Comparison of ENCODE assay signal across 8 cellular contexts in genomic region chr6:31862344-31863235, GRCh38. TPM values are rescaled to one million over a fixed set of nuclear protein-coding genes. Genes with fewer than 3 reads are reported as not detected.
A peak's percentile ranks its signal among the peaks of the same experiment; 100 is the strongest.
DNase-seq lines count a peak whose midpoint lies in the region; ATAC-seq, FAIRE-seq and TF ChIP-seq lines count a peak whose summit lies in the region.

TSS of gene NEU1 (minus strand) at chr6:31862821. CDS start at chr6:31862776, 45 bp downstream.

- peak within 1 kb of the TSS; percentile 17 for H3K27ac ChIP-seq in adipose tissue (ENCODE audit: low read depth, low read length)
- H3K27ac ChIP-seq in cardiac muscle cell: peak within 1 kb of the TSS; percentile 82
- H3K27ac ChIP-seq in parathyroid adenoma: peak within 1 kb of the TSS; percentile 67
- peak within 1 kb of the TSS; percentile 75 to 89 (median 85) for H3K27ac ChIP-seq in tibial nerve

- TF ChIP-seq CTCF in cardiac muscle cell (IDR thresholded peaks at IDR 0.05; ENCODE audit: low read depth, low read length) (no peak), parathyroid adenoma (IDR thresholded peaks at IDR 0.05) (no peak), tibial nerve (IDR thresholded peaks at IDR 0.05) (peak in 2 of 5 experiments; percentile 42 to 51)

- H3K4me1 ChIP-seq in cardiac muscle cell (ENCODE audit: low read depth): peaks cover 5% of the 10 kb centered on the region
- H3K4me1 ChIP-seq in parathyroid adenoma: peaks cover 20% of the 10 kb centered on the region
- peaks cover 0 to 35% (median 16%) of the 10 kb centered on the region in 4 donors for H3K4me1 ChIP-seq in tibial nerve

- peak within 1 kb of the TSS; percentile 65 for H3K9ac ChIP-seq in parathyroid adenoma

- peak within 1 kb of the TSS; percentile 88 for H2AFZ ChIP-seq in parathyroid adenoma

- peaks cover 23 to 33% (median 23%) of the 10 kb centered on the region in 3 donors for H3K4me1 Mint-ChIP-seq in T-cell

- POLR2A ChIA-PET in T-cell (lab: Charles Lee): interaction anchor here (0.6 to 1.5 kb wide), 11 partner anchors 28 to 315 kb away, joined by 3 to 29 read pairs (median 3); partner anchors contain the start of genes ABHD16A (in 1 of the 2), GPANK1 (in 1 of the 2), LSM2 (in 1 of the 2) and MSH5 (in 1 of the 2)

- FAIRE-seq in GM12891 (lab: Jason Lieb, UNC): peak; percentile 96

- H3K4me3 Mint-ChIP-seq in T-cell: peak within 1 kb of the TSS; percentile 91 to 97 (median 93)

- peak; percentile 90 for ATAC-seq in HG02840 (IDR thresholded peaks at IDR 0.05; ENCODE audit: low FRiP score, unreplicated experiment)
- peak; percentile 95 to 96 (median 96) for ATAC-seq in T-cell (replicated peaks in 1 of 4)

- peaks cover 9% of the 10 kb centered on the region for H3K36me3 ChIP-seq in cardiac muscle cell
- H3K36me3 ChIP-seq in parathyroid adenoma (ENCODE audit: control insufficient read depth, insufficient read depth, low read length): no peaks in the 10 kb centered on the region
- peaks cover 3 to 35% (median 10%) of the 10 kb centered on the region in 3 donors for H3K36me3 ChIP-seq in tibial nerve

- peak within 1 kb of the TSS; percentile 80 for H3K4me3 ChIP-seq in cardiac muscle cell
- H3K4me3 ChIP-seq in parathyroid adenoma (ENCODE audit: low read depth, low read length): peak within 1 kb of the TSS; percentile 89
- peak within 1 kb of the TSS; percentile 40 to 69 (median 67) for H3K4me3 ChIP-seq in tibial nerve

- TF ChIP-seq EP300 in tibial nerve (IDR thresholded peaks at IDR 0.05): peak; percentile 98 to 99

- no peaks in the 10 kb centered on the region for H3K27me3 Mint-ChIP-seq in T-cell

- no peaks in the 10 kb centered on the region for H3K9me3 Mint-ChIP-seq in T-cell

- H3K9me3 ChIP-seq in cardiac muscle cell (ENCODE audit: low read depth) (no peaks in the 10 kb centered on the region), parathyroid adenoma (ENCODE audit: control insufficient read depth, low read length) (no peaks in the 10 kb centered on the region), tibial nerve (no peaks in the 10 kb centered on the region)

- H3K4me2 ChIP-seq in parathyroid adenoma (ENCODE audit: low read length): peak within 1 kb of the TSS; percentile 81

- peak; percentile 98 for DNase-seq in GM12891 (ENCODE audit: insufficient read length, low spot score)
- DNase-seq in NCI-H1436 treated with DMSO at 0.1 percent for 48 hours (lab: John Stamatoyannopoulos, UW): peak; percentile 99
- DNase-seq in T-cell: peak; percentile 95 to 100 (median 99)
- peak; percentile 100 for DNase-seq in cardiac muscle cell (ENCODE audit: low read depth in 1 of 2, low spot score in 1 of 2)
- peak; percentile 98 to 99 for DNase-seq in tibial nerve (ENCODE audit: low spot score in 2 of 2)

- H3K27ac Mint-ChIP-seq in T-cell: peak within 1 kb of the TSS; percentile 88 to 94

- H3K79me2 ChIP-seq in parathyroid adenoma: peaks cover 2% of the 10 kb centered on the region

- H3K36me3 Mint-ChIP-seq in T-cell: peaks cover 20% of the 10 kb centered on the region

- CTCF ChIA-PET in T-cell (lab: Charles Lee): interaction anchor here in 1 of 2 donors (0.5 to 1.5 kb wide), 15 partner anchors 23 to 1409 kb away, joined by 3 to 8 read pairs (median 5); partner anchors contain the start of genes ABHD16A, DDAH2, EHMT2 and GPANK1

- no peaks in the 10 kb centered on the region for H3K27me3 ChIP-seq in cardiac muscle cell
- H3K27me3 ChIP-seq in parathyroid adenoma (ENCODE audit: control insufficient read depth, insufficient read depth, low read length): no peaks in the 10 kb centered on the region
- H3K27me3 ChIP-seq in tibial nerve: no peaks in the 10 kb centered on the region

- TF ChIP-seq POLR2A in GM12891 (IDR thresholded peaks at IDR 0.05; ENCODE audit: low read depth, low read length) (peak; percentile 98), tibial nerve (IDR thresholded peaks at IDR 0.05) (peak; percentile 92 to 97)

- WGBS in adipose tissue, 3 donors: 0 to 1% (median 1%) methylated on average over 56 to 64 of the region's 64 CpGs
- WGBS in tibial nerve, 2 donors: 0 to 1% methylated on average over 64 of the region's 64 CpGs

TF ChIP-seq in GM12891, 5 proteins besides CTCF, POLR2A, EP300 and RAD21:
- no peak for TF ChIP-seq PAX5 (IDR thresholded peaks at IDR 0.05; ENCODE audit: insufficient read depth, low read length, severe bottlenecking)
- TF ChIP-seq TAF1 (IDR thresholded peaks at IDR 0.05; ENCODE audit: low read depth, low read length): peak; percentile 94
- TF ChIP-seq SPI1 (IDR thresholded peaks at IDR 0.05; ENCODE audit: low read depth, low read length): no peak
- peak; percentile 98 for TF ChIP-seq POLR2AphosphoS5 (IDR thresholded peaks at IDR 0.05; ENCODE audit: low read depth, low read length)
- TF ChIP-seq POU2F2 (IDR thresholded peaks at IDR 0.05; ENCODE audit: low read depth, low read length): peak; percentile 86

RNA-seq across cellular contexts. Expression of gene NEU1, which starts in this region (rescaled TPM):
- polyA plus RNA-seq in GM12891 (2012; ENCODE audit: low read depth, missing spikeins): 13.0 TPM
- total RNA-seq in T-cell: 10 to 100 TPM; 15.9 to 29.2 (median 19.9) TPM
- 10 to 100 TPM; 26.2 to 33.8 (median 31.5) TPM for polyA plus RNA-seq in adipose tissue
- 26.6 and 34.9 TPM in 2 replicates for total RNA-seq in cardiac muscle cell
- polyA plus RNA-seq in cardiac muscle cell: 27.3 and 27.6 TPM in 2 replicates
- 10 to 100 TPM; 25.8 to 44.6 (median 33.8) TPM for total RNA-seq in tibial nerve

Comparison
In these comparisons a context has a peak if more than half of its experiments do, and no peak if none do; other contexts are left out.
1. Peak in every context shown above with its lines: DNase-seq, ATAC-seq, H3K4me3 ChIP-seq and H3K27ac ChIP-seq.
2. H3K27ac ChIP-seq: peak in every context shown above with its lines; median percentile 85 in tibial nerve; 82 in cardiac muscle cell; 67 in parathyroid adenoma; 17 in adipose tissue.